ENCODE assay signal across 1 cellular context in the genomic region with DNA sequence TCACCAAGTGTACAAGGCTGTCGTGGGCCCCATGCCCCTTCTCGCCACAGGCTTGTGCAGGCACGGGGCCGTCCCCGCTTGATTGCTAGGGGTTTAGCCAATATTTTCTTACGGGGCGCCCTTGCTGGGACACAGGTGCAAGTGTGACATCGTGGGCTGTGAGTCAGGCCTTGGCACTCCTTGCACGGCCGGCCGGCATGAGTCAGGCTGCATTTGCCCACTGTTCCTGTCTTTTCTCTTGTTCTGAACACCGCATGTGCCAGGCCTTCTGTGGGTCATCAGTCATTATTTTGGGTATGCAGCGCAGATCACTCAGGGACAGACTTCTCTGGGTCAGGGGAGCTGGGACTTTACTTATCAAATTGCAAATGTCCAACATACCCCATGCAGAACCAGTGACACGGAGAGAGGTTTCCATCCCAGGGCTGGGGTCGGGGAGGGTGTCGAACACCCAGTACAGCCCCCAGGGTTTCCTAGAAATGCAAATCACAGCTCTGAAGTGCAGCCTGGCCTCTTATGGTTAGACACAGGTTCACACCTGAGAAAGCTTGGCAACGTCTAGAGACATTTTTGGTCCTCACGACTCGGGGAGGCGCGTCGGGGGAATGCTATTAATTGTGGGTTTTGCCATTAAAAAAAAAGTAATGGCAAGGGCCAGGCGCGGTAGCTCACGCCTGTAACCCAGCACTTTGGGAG.
TF ChIP-seq lines count a peak whose summit lies in the region.

No MANE protein-coding gene starts in this region.

TF ChIP-seq in H1, 55 proteins besides CTCF, POLR2A, EP300 and RAD21:
- TF ChIP-seq CHD2 (IDR thresholded peaks at IDR 0.05; ENCODE audit: low read length) (no peak), MAFK (IDR thresholded peaks at IDR 0.05; ENCODE audit: low read depth, low read length) (no peak), TEAD4 (IDR thresholded peaks at IDR 0.05; ENCODE audit: low read depth, low read length) (no peak), HDAC2 (IDR thresholded peaks at IDR 0.05; ENCODE audit: borderline replicate concordance in 1 of 2, low read depth in 2 of 2, low read length in 2 of 2) (no peak), BCL11A (IDR thresholded peaks at IDR 0.05; ENCODE audit: low read depth in 2 of 2, low read length in 2 of 2) (no peak), KDM5A (IDR thresholded peaks at IDR 0.05; ENCODE audit: low read length) (no peak), POLR2AphosphoS5 (IDR thresholded peaks at IDR 0.05; ENCODE audit: low read depth, low read length) (no peak), CBX5 (IDR thresholded peaks at IDR 0.05; ENCODE audit: low read depth, low read length) (no peak), ATF3 (IDR thresholded peaks at IDR 0.05; ENCODE audit: insufficient read depth, low read depth, low read length) (no peak), RNF2 (IDR thresholded peaks at IDR 0.05; ENCODE audit: borderline replicate concordance, low read depth, low read length, missing control alignments, poor library complexity, severe bottlenecking) (no peak), NRF1 (IDR thresholded peaks at IDR 0.05; ENCODE audit: low read depth, low read length) (no peak), TAF7 (optimal IDR thresholded peaks at IDR 0.05; ENCODE audit: borderline replicate concordance, low read depth, low read length) (no peak), JUND (IDR thresholded peaks at IDR 0.05; ENCODE audit: low read length) (no peak)
